10 cellular contexts compared by ENCODE assay signal in genomic region chr15:34754674-34755418, GRCh38. TPM values are rescaled to one million over a fixed set of nuclear protein-coding genes. Genes with fewer than 3 reads are reported as not detected.
DNase-seq lines count a peak whose midpoint lies in the region; ATAC-seq, FAIRE-seq and TF ChIP-seq lines count a peak whose summit lies in the region.
"Had no signal": no experiment of that assay in that cellular context is flagged by ENCODE, and none has a peak within 500 bp of the region (broad histone marks: within the 10 kb centered on the region; RNA-seq: fewer than 3 reads in every experiment).

Gene GJD2 (minus strand): TSS chr15:34754998. CDS start chr15:34754488, 510 bp downstream.

- CTCF ChIA-PET in MCF 10A (lab: Yijun Ruan, JAX): no interaction called here
- CTCF ChIA-PET in K562 (lab: Yijun Ruan, JAX; ENCODE audit: low intra/inter-chr PET ratio): no interaction called here

- TF ChIP-seq CTCF in breast epithelium (IDR thresholded peaks at IDR 0.05) (no peak), MCF 10A (IDR thresholded peaks at IDR 0.05; ENCODE audit: unreplicated experiment) (no peak), K562 (IDR thresholded peaks at IDR 0.05 in 2 of 3, conservative IDR thresholded peaks at IDR 0.05 in 1 of 3; ENCODE audit: insufficient read depth in 2 of 3, low read depth in 1 of 3, low read length in 3 of 3) (no peak), lower lobe of right lung (IDR thresholded peaks at IDR 0.05) (no peak), upper lobe of right lung (IDR thresholded peaks at IDR 0.05) (no peak)

- H3K4me1 ChIP-seq in breast epithelium (no peaks in the 10 kb centered on the region), K562 (replicated peaks in 1 of 2; ENCODE audit: control insufficient read depth in 2 of 2, insufficient read depth in 2 of 2, low read length in 2 of 2) (peaks cover 0 to 12% of the 10 kb centered on the region in 2 experiments; a peak in 2 of 5 replicates), lower lobe of right lung (peaks cover 7% of the 10 kb centered on the region), upper lobe of right lung (no peaks in the 10 kb centered on the region)
- H3K4me1 ChIP-seq: SJCRH30 had no signal

- TF ChIP-seq POLR2A in breast epithelium (IDR thresholded peaks at IDR 0.05) (no peak), K562 (conservative IDR thresholded peaks at IDR 0.05) (no peak)

- H2AFZ ChIP-seq in K562 (ENCODE audit: low read depth, low read length): no peak within 1 kb of the TSS

- H3K9me3 ChIP-seq in breast epithelium (no peaks in the 10 kb centered on the region), K562 (replicated peaks; ENCODE audit: control insufficient read depth, insufficient read depth, low read depth, low read length) (no peaks in the 10 kb centered on the region), lower lobe of right lung (no peaks in the 10 kb centered on the region), upper lobe of right lung (no peaks in the 10 kb centered on the region)
- H3K9me3 ChIP-seq: SJCRH30 had no signal

- no peak within 1 kb of the TSS for H3K9ac ChIP-seq in K562 (ENCODE audit: insufficient read depth in 1 of 2, low read depth in 2 of 2, low read length in 2 of 2)

- H3K4me3 ChIP-seq in breast epithelium (peak within 1 kb of the TSS in 2 of 3 donors; percentile 37 to 59), K562 (peak within 1 kb of the TSS; percentile 25; the same call in 1 of the 2 replicates), lower lobe of right lung (peak within 1 kb of the TSS; percentile 14), upper lobe of right lung (peak within 1 kb of the TSS; percentile 19)
- H3K4me3 ChIP-seq: SJCRH30 had no signal

- H3K36me3 ChIP-seq in breast epithelium (no peaks in the 10 kb centered on the region), K562 (ENCODE audit: control insufficient read depth, insufficient read depth, low read length) (no peaks in the 10 kb centered on the region), lower lobe of right lung (no peaks in the 10 kb centered on the region), upper lobe of right lung (no peaks in the 10 kb centered on the region)
- H3K36me3 ChIP-seq: SJCRH30 had no signal

- H3K27ac Mint-ChIP-seq in MCF 10A (ENCODE audit: low read depth, unreplicated experiment): no peak within 1 kb of the TSS

- no peaks in the 10 kb centered on the region for H3K79me2 ChIP-seq in K562 (ENCODE audit: control insufficient read depth, insufficient read depth, low read length)

- POLR2A ChIA-PET in MCF 10A (lab: Yijun Ruan, JAX): no interaction called here
- POLR2A ChIA-PET in K562 (lab: Yijun Ruan, JAX): no interaction called here

- H3K27ac ChIP-seq in breast epithelium (no peak within 1 kb of the TSS), K562 (ENCODE audit: extremely low read depth, low read depth, low read length) (no peak within 1 kb of the TSS), lower lobe of right lung (no peak within 1 kb of the TSS), upper lobe of right lung (no peak within 1 kb of the TSS)
- H3K27ac ChIP-seq: SJCRH30 had no signal

- H3K27me3 ChIP-seq in breast epithelium: peaks cover 0 to 55% of the 10 kb centered on the region in 2 donors
- H3K27me3 ChIP-seq in K562 (ENCODE audit: control insufficient read depth in 2 of 2, insufficient read depth in 2 of 2, low read length in 2 of 2): peaks cover 26 to 43% of the 10 kb centered on the region in 2 experiments
- H3K27me3 ChIP-seq in lower lobe of right lung (ENCODE audit: low read depth): peaks cover 57% of the 10 kb centered on the region
- H3K27me3 ChIP-seq in upper lobe of right lung: peaks cover 55% of the 10 kb centered on the region
- H3K27me3 ChIP-seq: SJCRH30 had no signal

- peak; percentile 68 for ATAC-seq in K562
- ATAC-seq in lower lobe of right lung: peak; percentile 18 to 41
- ATAC-seq in upper lobe of right lung: peak; percentile 38
- ATAC-seq in HG02588 (IDR thresholded peaks at IDR 0.05; ENCODE audit: unreplicated experiment): no peak
- ATAC-seq in GM18870 (IDR thresholded peaks at IDR 0.05; ENCODE audit: unreplicated experiment): no peak

- H3K4me1 Mint-ChIP-seq in MCF 10A (ENCODE audit: insufficient read depth, unreplicated experiment): no peaks in the 10 kb centered on the region

- H3K36me3 Mint-ChIP-seq in MCF 10A (ENCODE audit: insufficient read depth, unreplicated experiment): no peaks in the 10 kb centered on the region

- H3K4me2 ChIP-seq in K562 (ENCODE audit: insufficient read depth, low read length): no peak within 1 kb of the TSS

- H3K27me3 Mint-ChIP-seq in MCF 10A (ENCODE audit: insufficient read depth, unreplicated experiment): peaks cover 78% of the 10 kb centered on the region

- BruUV-seq in MCF 10A (replicated peaks; lab: Mats Ljungman, UMichigan): no TSS peak
- no TSS peak for BruUV-seq in K562 (replicated peaks; lab: Mats Ljungman, UMichigan)

- TF ChIP-seq RAD21 in K562 (CRISPR knock-in tag; conservative IDR thresholded peaks at IDR 0.05 in 1 of 2, IDR thresholded peaks at IDR 0.05 in 1 of 2): no peak

- no peaks in the 10 kb centered on the region for H3K9me3 Mint-ChIP-seq in MCF 10A (ENCODE audit: unreplicated experiment)

- no peak for FAIRE-seq in K562 (lab: Jason Lieb, UNC)

- H3K4me3 Mint-ChIP-seq in MCF 10A (ENCODE audit: unreplicated experiment): no peak within 1 kb of the TSS

- in situ Hi-C loops in K562 (cut with MboI): no loop called here

- TF ChIP-seq EP300 in K562 (IDR thresholded peaks at IDR 0.05; ENCODE audit: low read length): no peak

- H4K20me1 ChIP-seq in K562 (replicated peaks; ENCODE audit: control insufficient read depth, insufficient read depth, low read length): no peaks in the 10 kb centered on the region

- no peaks in the 10 kb centered on the region for H3K9me1 ChIP-seq in K562 (ENCODE audit: control insufficient read depth, insufficient read depth, low read length)

- DNase-seq in breast epithelium (ENCODE audit: low spot score in 2 of 2) (no peak), MCF 10A (ENCODE audit: unreplicated experiment) (no peak), K562 (ENCODE audit: extremely low read depth in 1 of 4, low spot score in 3 of 4) (peak in 2 of 4 experiments; percentile 6 to 14), lower lobe of right lung (no peak), upper lobe of right lung (no peak), NOMO-1 (lab: John Stamatoyannopoulos, UW; ENCODE audit: unreplicated experiment in 2 of 2) (no peak)
- DNase-seq: DND-41, SJCRH30 had no signal

- WGBS in K562 (ENCODE audit: insufficient coverage, low coverage, missing lambda C conversion rate): 3% methylated on average over 43 of the region's 81 CpGs

- intact Hi-C loops in breast epithelium (cut with DNase I; ENCODE audit: low total_unique reads): no loop called here
- intact Hi-C loops in MCF 10A (cut with micrococcal nuclease): no loop called here
- intact Hi-C loops in K562 (cut with micrococcal nuclease): no loop called here
- intact Hi-C loops in lower lobe of right lung (cut with DNase I): no loop called here
- intact Hi-C loops in upper lobe of right lung (cut with DNase I): no loop called here

TF ChIP-seq in K562, 482 proteins besides CTCF, POLR2A, EP300 and RAD21 (continues in another document):
- no peak for TF ChIP-seq THRA (IDR thresholded peaks at IDR 0.05)
- TF ChIP-seq XRCC3 (IDR thresholded peaks at IDR 0.05): no peak
- TF ChIP-seq HSF4 (CRISPR knock-in tag; IDR thresholded peaks at IDR 0.05; ENCODE audit: borderline replicate concordance): no peak
- TF ChIP-seq NFYB (IDR thresholded peaks at IDR 0.05; ENCODE audit: extremely low read depth, insufficient read length): no peak
- TF ChIP-seq ZNF507 (tag; conservative IDR thresholded peaks at IDR 0.05): no peak
- no peak for TF ChIP-seq TCF7L2 (IDR thresholded peaks at IDR 0.05; ENCODE audit: low read depth, low read length)
- no peak for TF ChIP-seq POLR2G (IDR thresholded peaks at IDR 0.05; ENCODE audit: low read depth, low read length)
- TF ChIP-seq, protein P1, sequence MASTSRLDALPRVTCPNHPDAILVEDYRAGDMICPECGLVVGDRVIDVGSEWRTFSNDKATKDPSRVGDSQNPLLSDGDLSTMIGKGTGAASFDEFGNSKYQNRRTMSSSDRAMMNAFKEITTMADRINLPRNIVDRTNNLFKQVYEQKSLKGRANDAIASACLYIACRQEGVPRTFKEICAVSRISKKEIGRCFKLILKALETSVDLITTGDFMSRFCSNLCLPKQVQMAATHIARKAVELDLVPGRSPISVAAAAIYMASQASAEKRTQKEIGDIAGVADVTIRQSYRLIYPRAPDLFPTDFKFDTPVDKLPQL (IDR thresholded peaks at IDR 0.05; ENCODE audit: extremely low read depth, insufficient read length): no peak

RNA-seq across cellular contexts. Expression of gene GJD2, which starts in this region (rescaled TPM):
- not detected for total RNA-seq in breast epithelium
- not detected in 2 replicates for total RNA-seq in MCF 10A (2022)
- total RNA-seq in K562 (2011; cell fraction: chromatin; rRNA removed; ENCODE audit: low replicate concordance): not detected in 2 replicates
- total RNA-seq in K562 (2011; cell fraction: nucleolus; rRNA removed): not detected in 2 replicates
- total RNA-seq in K562 (2011; cell fraction: nucleoplasm; rRNA removed): not detected in 2 replicates
- total RNA-seq in K562 (2014; rRNA removed): not detected in 2 replicates
- not detected in 2 replicates for total RNA-seq in K562 (2014; rRNA removed; fragmentation: Illumina TruSeq; extraction: Trizol)
- not detected in 2 replicates for total RNA-seq in K562 (2015; rRNA removed; fragmentation: Illumina TruSeq; extraction: Trizol)
- not detected in 2 replicates for total RNA-seq in K562 (2021)
- polyA plus RNA-seq in K562 (2011; rRNA removed): not detected in 2 replicates
- polyA plus RNA-seq in K562 (2011; cell fraction: cytosol; rRNA removed): 0.06 TPM in 1 of 2 replicates, not detected in the other
- polyA plus RNA-seq in K562 (2011; cell fraction: nucleus; rRNA removed): 0.04 TPM in 1 of 2 replicates, not detected in the other
- polyA plus RNA-seq in K562 (2012): 0.04 TPM in 1 of 2 replicates, not detected in the other
- not detected in 2 replicates for polyA plus RNA-seq in K562 (2014; fragmentation: Illumina TruSeq; extraction: Trizol)
- not detected for polyA plus RNA-seq in K562 (2014; fragmentation: Nextera tagmentation; extraction: Ambion mirVana)
- not detected in 2 replicates for polyA plus RNA-seq in K562 (2014; rRNA removed)
- 0.11 TPM in 1 of 2 replicates, not detected in the other for polyA minus RNA-seq in K562 (2011; rRNA and poly(A)+ RNA removed)
- polyA minus RNA-seq in K562 (2011; cell fraction: cytosol; rRNA and poly(A)+ RNA removed): not detected in 2 replicates
- 0.13 TPM in 1 of 2 replicates, not detected in the other for polyA minus RNA-seq in K562 (2011; cell fraction: nucleus; rRNA and poly(A)+ RNA removed)
- not detected for total RNA-seq in lower lobe of right lung
- not detected for total RNA-seq in upper lobe of right lung
- total RNA-seq: SJCRH30 had no signal

Comparison
In these comparisons a context has a peak if more than half of its experiments do, and no peak if none do; other contexts are left out.
1. Peak in ATAC-seq and H3K4me3 ChIP-seq in K562; RNA of the gene not detected or under 1 TPM.
2. Peak in ATAC-seq and H3K4me3 ChIP-seq in lower lobe of right lung; RNA of the gene not detected or under 1 TPM.
3. Peak in ATAC-seq and H3K4me3 ChIP-seq in upper lobe of right lung; RNA of the gene not detected or under 1 TPM.